ENCODE assay signal across 17 cellular contexts in genomic region chr2:166651080-166651675, GRCh38.
DNase-seq lines count a peak whose midpoint lies in the region; TF ChIP-seq lines count a peak whose summit lies in the region.
"Had no signal": no experiment of that assay in that cellular context is flagged by ENCODE, and none has a peak within 500 bp of the region (broad histone marks: within the 10 kb centered on the region; RNA-seq: fewer than 3 reads in every experiment).

No MANE protein-coding gene starts in this region.

- CTCF ChIA-PET in BJ (lab: Yijun Ruan, JAX) = no interaction called here
- CTCF ChIA-PET in activated CD4-positive, alpha-beta T cell treated with anti-CD3 and anti-CD28 coated beads, Interleukin-2, amount 10 ng/mL, durations not matched to agents 7 days and 5 days (lab: Charles Lee) = no interaction called here

- no peak overlapping the region for H3K4me3 Mint-ChIP-seq in activated CD4-positive, alpha-beta T cell treated with anti-CD3 and anti-CD28 coated beads, Interleukin-2, amount 10 ng/mL, durations not matched to agents 7 days and 5 days
- H3K4me3 Mint-ChIP-seq: activated CD8-positive, alpha-beta T cell treated with anti-CD3 and anti-CD28 coated beads for 36 hours; natural killer cell had no signal

- H3K27me3 Mint-ChIP-seq in activated CD4-positive, alpha-beta T cell treated with anti-CD3 and anti-CD28 coated beads, Interleukin-2, amount 10 ng/mL, durations not matched to agents 7 days and 5 days = no peaks in the 10 kb centered on the region
- H3K27me3 Mint-ChIP-seq: activated CD8-positive, alpha-beta T cell treated with anti-CD3 and anti-CD28 coated beads for 36 hours had no signal

- no peaks in the 10 kb centered on the region for H3K27me3 ChIP-seq in BJ (ENCODE audit: control insufficient read depth, insufficient read depth, low read length)
- H3K27me3 ChIP-seq: BE2C, colonic mucosa, sigmoid colon, stomach had no signal

- peak; percentile 10 for DNase-seq in BJ (ENCODE audit: low read depth)
- DNase-seq in HT-29 (ENCODE audit: low spot score) = peak; percentile 31
- DNase-seq in astrocyte of the hippocampus (ENCODE audit: low read depth, low spot score) = peak; percentile 87
- peak; percentile 82 for DNase-seq in iris pigment epithelial cell (ENCODE audit: low read depth)
- DNase-seq in stimulated activated CD4-positive, alpha-beta T cell treated with anti-CD3 and anti-CD28 coated beads, Interleukin-15, amount 100 ng/mL, for 24 hours = no peak
- DNase-seq in activated CD4-positive, alpha-beta T cell treated with anti-CD3 and anti-CD28 coated beads, Interleukin-2, amount 10 ng/mL, durations not matched to agents 7 days and 5 days = no peak
- DNase-seq in NCI-H2171 treated with DMSO at 0.1 percent for 48 hours (lab: John Stamatoyannopoulos, UW) = no peak
- DNase-seq in epidermal melanocyte (ENCODE audit: insufficient read length, low spot score) = no peak
- DNase-seq: activated CD8-positive, alpha-beta T cell treated with anti-CD3 and anti-CD28 coated beads for 36 hours; activated effector memory CD4-positive, alpha-beta T cell treated with Interleukin-2 at 50 U/mL for 16 hours; BE2C; colonic mucosa; GDM1; GOT3; natural killer cell; sigmoid colon; stomach had no signal

- H3K36me3 Mint-ChIP-seq in activated CD4-positive, alpha-beta T cell treated with anti-CD3 and anti-CD28 coated beads, Interleukin-2, amount 10 ng/mL, durations not matched to agents 7 days and 5 days (ENCODE audit: low read depth) = no peaks in the 10 kb centered on the region
- H3K36me3 Mint-ChIP-seq: natural killer cell had no signal

- H3K4me1 Mint-ChIP-seq in activated CD4-positive, alpha-beta T cell treated with anti-CD3 and anti-CD28 coated beads, Interleukin-2, amount 10 ng/mL, durations not matched to agents 7 days and 5 days = no peaks in the 10 kb centered on the region
- H3K4me1 Mint-ChIP-seq: natural killer cell had no signal

- H3K9me3 Mint-ChIP-seq in activated CD4-positive, alpha-beta T cell treated with anti-CD3 and anti-CD28 coated beads, Interleukin-2, amount 10 ng/mL, durations not matched to agents 7 days and 5 days = no peaks in the 10 kb centered on the region

- POLR2A ChIA-PET in BJ (lab: Charles Lee) = no interaction called here
- POLR2A ChIA-PET in activated CD4-positive, alpha-beta T cell treated with anti-CD3 and anti-CD28 coated beads, Interleukin-2, amount 10 ng/mL, durations not matched to agents 7 days and 5 days (lab: Charles Lee) = no interaction called here

- H3K4me3 ChIP-seq in BJ (ENCODE audit: low read depth, low read length) = no peak overlapping the region
- H3K4me3 ChIP-seq: colonic mucosa, sigmoid colon, stomach had no signal

- H3K27ac Mint-ChIP-seq in activated CD4-positive, alpha-beta T cell treated with anti-CD3 and anti-CD28 coated beads, Interleukin-2, amount 10 ng/mL, durations not matched to agents 7 days and 5 days = no peak overlapping the region
- H3K27ac Mint-ChIP-seq: activated CD8-positive, alpha-beta T cell treated with anti-CD3 and anti-CD28 coated beads for 36 hours; natural killer cell had no signal

- TF ChIP-seq CTCF in BJ (IDR thresholded peaks at IDR 0.05; ENCODE audit: insufficient read depth, low read depth, low read length) = no peak

- H3K36me3 ChIP-seq in BJ (ENCODE audit: control insufficient read depth, insufficient read depth, low read length) = no peaks in the 10 kb centered on the region
- H3K36me3 ChIP-seq: BE2C, colonic mucosa, sigmoid colon, stomach had no signal

Comparison
In these comparisons a context has a peak if more than half of its experiments do, and no peak if none do; other contexts are left out.
1. DNase-seq: peak in BJ (single experiment), HT-29 (single experiment), astrocyte of the hippocampus (single experiment) and iris pigment epithelial cell (single experiment); none in stimulated activated CD4-positive, alpha-beta T cell treated with anti-CD3 and anti-CD28 coated beads, Interleukin-15, amount 100 ng/mL, for 24 hours (single experiment), activated CD4-positive, alpha-beta T cell treated with anti-CD3 and anti-CD28 coated beads, Interleukin-2, amount 10 ng/mL, durations not matched to agents 7 days and 5 days (single experiment), NCI-H2171 treated with DMSO at 0.1 percent for 48 hours (single experiment) and epidermal melanocyte (single experiment).